In the genomic region with DNA sequence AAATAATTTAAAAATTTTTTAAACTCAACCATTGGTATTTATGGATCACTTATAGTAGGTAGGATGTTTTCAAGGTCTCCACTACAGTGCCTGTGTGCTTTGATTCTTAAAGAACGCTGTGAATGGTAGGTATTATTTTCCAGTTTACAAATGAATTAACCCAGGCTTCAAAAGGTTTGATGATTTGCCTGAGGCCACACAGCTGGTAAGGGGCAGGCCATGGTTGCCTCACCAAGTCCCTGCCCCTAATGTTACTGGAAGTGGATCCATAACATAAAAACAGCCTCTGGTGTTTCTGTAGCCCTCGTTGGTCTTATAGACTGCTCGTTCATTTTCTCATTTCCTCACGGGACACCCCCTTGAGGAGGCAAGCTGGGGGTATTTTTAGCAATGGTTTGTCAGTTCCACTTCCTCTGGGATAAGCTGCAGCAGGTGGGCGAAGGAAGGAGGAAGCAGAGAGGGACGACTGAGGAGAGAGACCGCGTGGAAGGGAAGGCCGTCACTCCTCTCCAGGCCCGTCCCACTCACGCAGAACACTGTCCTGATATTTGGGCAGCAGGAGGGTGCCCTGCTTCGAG, we compare ENCODE assay signal across 1 cellular context.
TF ChIP-seq lines count a peak whose summit lies in the region.

No MANE protein-coding gene starts in this region.

TF ChIP-seq in H1, 55 proteins besides CTCF, POLR2A, EP300 and RAD21 (continued from another document):
- TF ChIP-seq CEBPB (IDR thresholded peaks at IDR 0.05; ENCODE audit: low read depth, low read length), result no peak
- no peak for TF ChIP-seq SP4 (IDR thresholded peaks at IDR 0.05; ENCODE audit: low read length)
- TF ChIP-seq KDM1A (IDR thresholded peaks at IDR 0.05; ENCODE audit: borderline replicate concordance, low read length), result no peak
- TF ChIP-seq CTBP2 (IDR thresholded peaks at IDR 0.05; ENCODE audit: borderline replicate concordance, insufficient read depth, insufficient read length, low read length), result no peak
- no peak for TF ChIP-seq TAF1 (IDR thresholded peaks at IDR 0.05; ENCODE audit: low read depth, low read length)
- TF ChIP-seq CHD2 (IDR thresholded peaks at IDR 0.05; ENCODE audit: low read length), result no peak
- TF ChIP-seq SAP30 (IDR thresholded peaks at IDR 0.05; ENCODE audit: insufficient read depth, insufficient replicate concordance, low read length), result no peak
- no peak for TF ChIP-seq GTF2F1 (IDR thresholded peaks at IDR 0.05; ENCODE audit: borderline replicate concordance, low read depth, low read length)
- TF ChIP-seq PHF8 (conservative IDR thresholded peaks at IDR 0.05; ENCODE audit: low read depth, low read length), result no peak
- TF ChIP-seq TAF7 (optimal IDR thresholded peaks at IDR 0.05; ENCODE audit: borderline replicate concordance, low read depth, low read length), result no peak
